Comparison of ENCODE assay signal across 8 cellular contexts in genomic region chr12:25959069-25959961, GRCh38. TPM values are rescaled to one million over a fixed set of nuclear protein-coding genes. Genes with fewer than 3 reads are reported as not detected.
DNase-seq lines count a peak whose midpoint lies in the region; ATAC-seq and TF ChIP-seq lines count a peak whose summit lies in the region.

No MANE protein-coding gene starts in this region.

- H3K4me3 Mint-ChIP-seq in activated CD4-positive, alpha-beta memory T cell treated with anti-CD3 and anti-CD28 coated beads for 36 hours, result peak overlapping the region; percentile 69

- peak overlapping the region; percentile 80 for H2AFZ ChIP-seq in ACC112 (ENCODE audit: low read length, unreplicated experiment)

- H3K27ac ChIP-seq in ACC112 (ENCODE audit: low read depth, low read length), result peak overlapping the region; percentile 75
- peak overlapping the region; percentile 66 for H3K27ac ChIP-seq in HUES64 (ENCODE audit: low read depth, low read length)
- H3K27ac ChIP-seq in esophagus (ENCODE audit: low read depth in 2 of 2, low read length in 1 of 2), result peak overlapping the region; percentile 80 to 90
- peak overlapping the region; percentile 76 to 86 (median 85) for H3K27ac ChIP-seq in thyroid gland

- DNase-seq in activated CD4-positive, alpha-beta memory T cell treated with anti-CD3 and anti-CD28 coated beads for 36 hours, result peak; percentile 27
- DNase-seq in midbrain (lab: John Stamatoyannopoulos, UW), result peak; percentile 66
- peak; percentile 60 to 63 for DNase-seq in thyroid gland
- no peak for DNase-seq in NCI-H1436 treated with DMSO at 0.1 percent for 48 hours (lab: John Stamatoyannopoulos, UW)

- no peak for TF ChIP-seq POLR2A in thyroid gland (IDR thresholded peaks at IDR 0.05)

- ATAC-seq in GM18861 (IDR thresholded peaks at IDR 0.05; ENCODE audit: unreplicated experiment), result peak; percentile 32

- POLR2A ChIA-PET in activated CD4-positive, alpha-beta memory T cell treated with anti-CD3 and anti-CD28 coated beads for 36 hours (lab: Charles Lee), result no interaction called here

- H3K4me1 ChIP-seq in ACC112 (ENCODE audit: control insufficient read depth, insufficient read depth, low read length, unreplicated experiment) (peaks cover 30% of the 10 kb centered on the region), HUES64 (ENCODE audit: insufficient read depth, low read length) (peaks cover 23% of the 10 kb centered on the region), esophagus (ENCODE audit: control insufficient read depth in 2 of 2, insufficient read depth in 2 of 2, low read length in 1 of 2) (no peaks in the 10 kb centered on the region), thyroid gland (peaks cover 0 to 8% of the 10 kb centered on the region in 2 donors)

- under 1% methylated on average over 53 of the region's 57 CpGs for WGBS in HUES64
- 0 to 1% methylated on average over 47 to 57 of the region's 57 CpGs for WGBS in esophagus, 2 donors
- 0 to 1% methylated on average over 26 to 34 of the region's 57 CpGs for WGBS in thyroid gland, 2 donors

- H3K9me3 ChIP-seq in HUES64 (ENCODE audit: insufficient read depth, low read depth, low read length) (no peaks in the 10 kb centered on the region), esophagus (ENCODE audit: control insufficient read depth in 2 of 2, insufficient read depth in 1 of 2, low read depth in 1 of 2, low read length in 1 of 2) (no peaks in the 10 kb centered on the region), thyroid gland (no peaks in the 10 kb centered on the region)

- H3K4me1 Mint-ChIP-seq in activated CD4-positive, alpha-beta memory T cell treated with anti-CD3 and anti-CD28 coated beads for 36 hours (ENCODE audit: low read depth), result peaks cover 11% of the 10 kb centered on the region

- no peaks in the 10 kb centered on the region for H3K27me3 ChIP-seq in ACC112 (ENCODE audit: insufficient read depth, low read length)
- no peaks in the 10 kb centered on the region for H3K27me3 ChIP-seq in HUES64 (ENCODE audit: insufficient read depth, low read length)
- peaks cover 0 to 4% of the 10 kb centered on the region in 2 donors for H3K27me3 ChIP-seq in esophagus (ENCODE audit: control insufficient read depth in 1 of 2, insufficient read depth in 2 of 2, low read length in 2 of 2)
- H3K27me3 ChIP-seq in thyroid gland, result no peaks in the 10 kb centered on the region

- H3K27me3 Mint-ChIP-seq in activated CD4-positive, alpha-beta memory T cell treated with anti-CD3 and anti-CD28 coated beads for 36 hours, result peaks cover 57% of the 10 kb centered on the region

- H3K36me3 Mint-ChIP-seq in activated CD4-positive, alpha-beta memory T cell treated with anti-CD3 and anti-CD28 coated beads for 36 hours, result no peaks in the 10 kb centered on the region

- H3K4me3 ChIP-seq in ACC112 (ENCODE audit: low read depth, low read length) (peak overlapping the region; percentile 85), HUES64 (ENCODE audit: low read length) (peak overlapping the region; percentile 94), esophagus (ENCODE audit: low read depth in 1 of 2, low read length in 2 of 2) (peak overlapping the region; percentile 67), thyroid gland (replicated peaks in 1 of 3) (peak overlapping the region; percentile 22 to 89 (median 62))

- no peak overlapping the region for H3K27ac Mint-ChIP-seq in activated CD4-positive, alpha-beta memory T cell treated with anti-CD3 and anti-CD28 coated beads for 36 hours

- intact Hi-C loops in activated CD4-positive, alpha-beta memory T cell treated with anti-CD3 and anti-CD28 coated beads for 36 hours (cut with micrococcal nuclease), result loop anchor here (10.0 kb wide), 1 partner anchor 165 kb away; the partner anchor contains the start of gene BHLHE41
- intact Hi-C loops in thyroid gland (cut with DNase I), result loop anchor here (5.0 kb wide), 1 partner anchor 68 kb away; no protein-coding TSS in a partner anchor

- H3K9ac ChIP-seq in HUES64 (ENCODE audit: low read depth, low read length), result peak overlapping the region; percentile 83

- CTCF ChIA-PET in activated CD4-positive, alpha-beta memory T cell treated with anti-CD3 and anti-CD28 coated beads for 36 hours (lab: Charles Lee), result no interaction called here

- no peaks in the 10 kb centered on the region for H3K9me3 Mint-ChIP-seq in activated CD4-positive, alpha-beta memory T cell treated with anti-CD3 and anti-CD28 coated beads for 36 hours

- H3K36me3 ChIP-seq in ACC112 (ENCODE audit: insufficient read depth, low read length) (peaks cover 15% of the 10 kb centered on the region; the same call in 1 of the 2 replicates), HUES64 (ENCODE audit: insufficient read depth, low read length) (no peaks in the 10 kb centered on the region), esophagus (ENCODE audit: control insufficient read depth in 2 of 2, insufficient read depth in 2 of 2, low read length in 1 of 2) (peaks cover 0 to 2% of the 10 kb centered on the region in 2 donors), thyroid gland (no peaks in the 10 kb centered on the region)

- TF ChIP-seq CTCF in thyroid gland (IDR thresholded peaks at IDR 0.05), result no peak

- peaks cover 47% of the 10 kb centered on the region for H3K79me2 ChIP-seq in ACC112 (ENCODE audit: control insufficient read depth, insufficient read depth, low read length, unreplicated experiment)

RNA-seq across cellular contexts. Expression of gene RASSF8, which starts 0.8 kb away (rescaled TPM):
- polyA plus RNA-seq in HUES64 (2013, experiment 1 of 2), result 16.3 TPM
- 19.5 TPM for polyA plus RNA-seq in HUES64 (2013, experiment 2 of 2)
- total RNA-seq in activated CD4-positive, alpha-beta memory T cell treated with anti-CD3 and anti-CD28 coated beads for 36 hours, result under 1 TPM; 0.26 to 0.29 TPM
- 1 to 10 TPM in 1 of 2 donors, under 1 TPM in 1; 0.83 to 1.8 TPM for polyA plus RNA-seq in esophagus
- total RNA-seq in thyroid gland, result 10 to 100 TPM; 20.1 to 69.1 (median 33.5) TPM

Comparison
In these comparisons a context has a peak if more than half of its experiments do, and no peak if none do; other contexts are left out.
1. RNA of gene RASSF8, which starts 0.8 kb away (total RNA-seq): 20.1 to 69.1 TPM in thyroid gland; 0.26 to 0.29 TPM in activated CD4-positive, alpha-beta memory T cell treated with anti-CD3 and anti-CD28 coated beads for 36 hours; every median in the first group is over 10 times any median in the second.
2. Peak in every context shown above with its lines, with median percentiles within 50 percentile points of each other: H3K27ac ChIP-seq and H3K4me3 ChIP-seq.